Comparison of ENCODE assay signal across 34 cellular contexts in the genomic region with DNA sequence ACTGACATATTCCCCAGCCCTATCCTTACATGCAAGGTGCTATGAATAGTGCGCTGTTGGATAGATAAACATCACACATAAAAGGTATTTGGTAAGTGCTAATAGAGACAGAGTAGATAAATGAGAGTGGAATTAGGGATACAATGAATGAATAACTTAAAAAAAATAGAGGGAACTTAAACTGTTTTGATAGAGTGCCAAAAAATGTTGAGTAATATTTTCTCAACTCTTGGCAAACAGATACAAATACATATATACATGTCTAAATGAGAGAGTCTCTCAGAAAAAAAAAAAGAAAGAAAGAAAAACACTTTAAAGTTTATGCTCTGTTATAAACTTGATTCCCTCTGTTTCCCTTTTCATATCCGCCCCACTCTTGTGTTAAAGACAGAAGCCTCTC.
"Had no signal": no experiment of that assay in that cellular context is flagged by ENCODE, and none has a peak within 500 bp of the region (broad histone marks: within the 10 kb centered on the region; RNA-seq: fewer than 3 reads in every experiment).

No MANE protein-coding gene starts in this region.

- H3K27me3 Mint-ChIP-seq: activated CD4-positive, alpha-beta T cell treated with anti-CD3 and anti-CD28 coated beads for 36 hours; activated naive CD8-positive, alpha-beta T cell treated with anti-CD3 and anti-CD28 coated beads for 36 hours; brain; naive B cell; progenitor cell of endocrine pancreas; stimulated activated memory B cell treated with anti-CD40 and anti-IgM and Interleukin-4, amounts not matched to agents 10 μg/mL and 1 μg/mL and 100 μg/mL, for 72 hours; stimulated activated naive CD8-positive, alpha-beta T cell treated with anti-CD3 and anti-CD28 coated beads, Interleukin-15, amount 100 ng/mL, for 72 hours; type B pancreatic cell had no signal

- H3K4me1 ChIP-seq: ascending aorta, gastroesophageal sphincter, sigmoid colon, uterus had no signal

- H3K27ac ChIP-seq: ascending aorta, esophagus squamous epithelium, gastroesophageal sphincter, hepatocyte, neutrophil, ovary, sigmoid colon, uterus had no signal

- H3K4me3 Mint-ChIP-seq: activated CD4-positive, alpha-beta T cell treated with anti-CD3 and anti-CD28 coated beads for 36 hours; activated naive CD4-positive, alpha-beta T cell treated with anti-CD3 and anti-CD28 coated beads for 36 hours; activated naive CD8-positive, alpha-beta T cell treated with anti-CD3 and anti-CD28 coated beads for 36 hours; activated T-helper 1 cell treated with anti-CD3 and anti-CD28 coated beads, Interleukin-12 subunit alpha, Interleukin-12 subunit beta, Interleukin-2, Interleukin-4 antibody, amounts not matched to agents 30 ng/mL and 10 ng/mL and 1 ng/mL, durations not matched to agents 14 hours and 24 hours and 36 hours; brain; mesothelial cell of epicardium; naive B cell; nephron progenitor cell; stimulated activated memory B cell treated with anti-CD40 and anti-IgM and Interleukin-4, amounts not matched to agents 10 μg/mL and 1 μg/mL and 100 μg/mL, for 72 hours; stimulated activated naive CD8-positive, alpha-beta T cell treated with anti-CD3 and anti-CD28 coated beads, Interleukin-15, amount 100 ng/mL, for 72 hours; T-helper 2 cell treated with Interferon-gamma antibody and Interleukin-4, amounts not matched to agents 5 μg/mL and 100 μg/mL, for 36 hours; type B pancreatic cell had no signal

- H3K27me3 ChIP-seq: ascending aorta, esophagus squamous epithelium, gastroesophageal sphincter, hepatocyte, neutrophil, ovary, sigmoid colon, uterus had no signal

- H3K27ac Mint-ChIP-seq: activated CD4-positive, alpha-beta T cell treated with anti-CD3 and anti-CD28 coated beads for 36 hours; activated naive CD4-positive, alpha-beta T cell treated with anti-CD3 and anti-CD28 coated beads for 36 hours; activated naive CD8-positive, alpha-beta T cell treated with anti-CD3 and anti-CD28 coated beads for 36 hours; activated T-helper 1 cell treated with anti-CD3 and anti-CD28 coated beads, Interleukin-12 subunit alpha, Interleukin-12 subunit beta, Interleukin-2, Interleukin-4 antibody, amounts not matched to agents 30 ng/mL and 10 ng/mL and 1 ng/mL, durations not matched to agents 14 hours and 24 hours and 36 hours; brain; mesothelial cell of epicardium; naive B cell; nephron progenitor cell; progenitor cell of endocrine pancreas; stimulated activated memory B cell treated with anti-CD40 and anti-IgM and Interleukin-4, amounts not matched to agents 10 μg/mL and 1 μg/mL and 100 μg/mL, for 72 hours; stimulated activated naive CD8-positive, alpha-beta T cell treated with anti-CD3 and anti-CD28 coated beads, Interleukin-15, amount 100 ng/mL, for 72 hours; T-helper 2 cell treated with Interferon-gamma antibody and Interleukin-4, amounts not matched to agents 5 μg/mL and 100 μg/mL, for 36 hours; type B pancreatic cell had no signal

- H3K36me3 Mint-ChIP-seq: activated naive CD8-positive, alpha-beta T cell treated with anti-CD3 and anti-CD28 coated beads for 36 hours; brain; mesothelial cell of epicardium; naive B cell; stimulated activated memory B cell treated with anti-CD40 and anti-IgM and Interleukin-4, amounts not matched to agents 10 μg/mL and 1 μg/mL and 100 μg/mL, for 72 hours; type B pancreatic cell had no signal

- DNase-seq: activated CD4-positive, alpha-beta T cell treated with anti-CD3 and anti-CD28 coated beads for 36 hours; activated CD4-positive, alpha-beta T cell treated with anti-CD3 and anti-CD28 coated beads, Interleukin-2, amount 50 U/mL, for 4 hours; activated CD4-positive, CD25-positive, alpha-beta regulatory T cell; activated effector memory CD4-positive, alpha-beta T cell treated with anti-CD3 and anti-CD28 coated beads, Interleukin-2, amount 50 U/mL, for 16 hours; activated naive CD4-positive, alpha-beta T cell treated with anti-CD3 and anti-CD28 coated beads for 36 hours; activated naive CD8-positive, alpha-beta T cell treated with anti-CD3 and anti-CD28 coated beads for 36 hours; caudate nucleus; esophagus squamous epithelium; left cardiac atrium; left ventricle myocardium superior; naive B cell; nephron progenitor cell; ovary; retina; sigmoid colon; small intestine; stimulated activated CD4-positive, alpha-beta T cell treated with anti-CD3 and anti-CD28 coated beads, Interleukin-1b, Interleukin-23, amount 100 ng/mL, for 48 hours; stimulated activated CD4-positive, alpha-beta T cell treated with anti-CD3 and anti-CD28 coated beads, Interleukin-4, amount 100 ng/mL, for 4 hours; stimulated activated CD8-positive, alpha-beta memory T cell treated with anti-CD3 and anti-CD28 coated beads, Interleukin-4, amount 100 ng/mL, for 48 hours; stimulated activated naive CD8-positive, alpha-beta T cell treated with anti-CD3 and anti-CD28 coated beads, Interleukin-15, amount 100 ng/mL, for 72 hours; substantia nigra; uterus had no signal

- H3K9me3 Mint-ChIP-seq: activated naive CD4-positive, alpha-beta T cell treated with anti-CD3 and anti-CD28 coated beads for 36 hours; brain; mesothelial cell of epicardium; nephron progenitor cell; stimulated activated memory B cell treated with anti-CD40 and anti-IgM and Interleukin-4, amounts not matched to agents 10 μg/mL and 1 μg/mL and 100 μg/mL, for 72 hours; type B pancreatic cell had no signal

- H3K36me3 ChIP-seq: ascending aorta, esophagus squamous epithelium, gastroesophageal sphincter, neutrophil, ovary, sigmoid colon, uterus had no signal

- H3K4me3 ChIP-seq: ascending aorta, esophagus squamous epithelium, gastroesophageal sphincter, hepatocyte, ovary, sigmoid colon, uterus had no signal

- H3K4me1 Mint-ChIP-seq: activated CD4-positive, alpha-beta T cell treated with anti-CD3 and anti-CD28 coated beads for 36 hours; activated naive CD8-positive, alpha-beta T cell treated with anti-CD3 and anti-CD28 coated beads for 36 hours; brain; naive B cell; stimulated activated memory B cell treated with anti-CD40 and anti-IgM and Interleukin-4, amounts not matched to agents 10 μg/mL and 1 μg/mL and 100 μg/mL, for 72 hours; stimulated activated naive CD8-positive, alpha-beta T cell treated with anti-CD3 and anti-CD28 coated beads, Interleukin-15, amount 100 ng/mL, for 72 hours had no signal

- H3K9me3 ChIP-seq: ascending aorta, esophagus squamous epithelium, gastroesophageal sphincter, neutrophil, ovary, sigmoid colon, uterus had no signal

- FAIRE-seq: keratinocyte, small intestine had no signal
